25 cellular contexts compared by ENCODE assay signal in genomic region chr3:69218079-69218478, GRCh38.
"Had no signal": no experiment of that assay in that cellular context is flagged by ENCODE, and none has a peak within 500 bp of the region (broad histone marks: within the 10 kb centered on the region; RNA-seq: fewer than 3 reads in every experiment).

No MANE protein-coding gene starts in this region.

- H3K27ac ChIP-seq: colonic mucosa, epithelial cell of prostate, esophagus squamous epithelium, gastrocnemius medialis, heart right ventricle, left lung, lower lobe of right lung had no signal

- H3K4me3 ChIP-seq: colonic mucosa, esophagus squamous epithelium, gastrocnemius medialis, heart right ventricle, left lung, lower lobe of right lung, mucosa of descending colon had no signal

- DNase-seq: colonic mucosa; cortex of kidney; effector CD8-positive, alpha-beta T cell; effector memory CD8-positive, alpha-beta T cell; endodermal cell; erythroblast; esophagus squamous epithelium; foreskin fibroblast; foreskin melanocyte; gastrocnemius medialis; glutamatergic neuron; head of caudate nucleus; heart right ventricle; hippocampal formation; left cardiac atrium; left lung; left ventricle myocardium superior; lower lobe of right lung; mesenchymal stem cell; mucosa of descending colon had no signal

- H3K9me3 ChIP-seq: colonic mucosa, esophagus squamous epithelium, gastrocnemius medialis, heart right ventricle, lower lobe of right lung, mucosa of descending colon had no signal

- H3K27me3 ChIP-seq: colonic mucosa, esophagus squamous epithelium, gastrocnemius medialis, heart right ventricle, left lung had no signal

- FAIRE-seq: endometrium, islet of Langerhans, keratinocyte had no signal

- ATAC-seq: effector memory CD8-positive, alpha-beta T cell; esophagus mucosa; gastrocnemius medialis; heart right ventricle; left cardiac atrium; left lung; left ventricle myocardium superior; lower lobe of right lung; mucosa of descending colon had no signal

- H3K36me3 ChIP-seq: colonic mucosa, gastrocnemius medialis had no signal

- H3K4me1 ChIP-seq: colonic mucosa, gastrocnemius medialis had no signal
